In genomic region chr9:110123364-110124095, GRCh38 we compare ENCODE assay signal across 15 cellular contexts.
DNase-seq lines count a peak whose midpoint lies in the region; ATAC-seq and TF ChIP-seq lines count a peak whose summit lies in the region.
"Had no signal": no experiment of that assay in that cellular context is flagged by ENCODE, and none has a peak within 500 bp of the region (broad histone marks: within the 10 kb centered on the region; RNA-seq: fewer than 3 reads in every experiment).

No MANE protein-coding gene starts in this region.

- in situ Hi-C loops in brain microvascular endothelial cell (cut with HindIII; ENCODE audit: low pct_ligation_motif_present, low sequenced_read_pairs) = no loop called here

- ATAC-seq in Right ventricle myocardium inferior (no peak), HG03139 (IDR thresholded peaks at IDR 0.05; ENCODE audit: unreplicated experiment) (no peak)
- ATAC-seq: activated T-helper 17 cell treated with anti-CD3 and anti-CD28 coated beads, Interleukin-2, amount 50 U/mL, for 72 hours; PC-3 had no signal

- intact Hi-C loops in left ventricle myocardium inferior (cut with micrococcal nuclease) = no loop called here
- intact Hi-C loops in Right ventricle myocardium inferior (cut with DNase I) = no loop called here
- intact Hi-C loops in uterus (cut with DNase I; ENCODE audit: low total_unique reads) = no loop called here

- H3K9me3 ChIP-seq in left ventricle myocardium inferior (replicated peaks) (no peaks in the 10 kb centered on the region), mesodermal cell (ENCODE audit: control insufficient read depth, low read length) (no peaks in the 10 kb centered on the region), uterus (no peaks in the 10 kb centered on the region)

- H3K27ac ChIP-seq in left ventricle myocardium inferior (replicated peaks) (peak overlapping the region; percentile 88), brain microvascular endothelial cell (peak overlapping the region; percentile 87), mesodermal cell (ENCODE audit: low read depth, low read length, severe bottlenecking) (peak overlapping the region; percentile 98), uterus (peak overlapping the region; percentile 89 to 95)
- H3K27ac ChIP-seq: C4-2B, WERI-Rb-1 had no signal

- no peaks in the 10 kb centered on the region for H3K36me3 ChIP-seq in left ventricle myocardium inferior
- H3K36me3 ChIP-seq in brain microvascular endothelial cell (replicated peaks) = peaks cover under 1% of the 10 kb centered on the region
- H3K36me3 ChIP-seq in mesodermal cell (ENCODE audit: control insufficient read depth, insufficient read depth, low read length) = peaks cover 6% of the 10 kb centered on the region
- no peaks in the 10 kb centered on the region for H3K36me3 ChIP-seq in uterus
- H3K36me3 ChIP-seq: WERI-Rb-1 had no signal

- no peak for TF ChIP-seq POLR2A in uterus (IDR thresholded peaks at IDR 0.05)

- H3K27me3 ChIP-seq in left ventricle myocardium inferior (ENCODE audit: low read depth) (no peaks in the 10 kb centered on the region), brain microvascular endothelial cell (replicated peaks) (no peaks in the 10 kb centered on the region), uterus (no peaks in the 10 kb centered on the region)

- no peak overlapping the region for H3K4me3 ChIP-seq in left ventricle myocardium inferior
- H3K4me3 ChIP-seq in brain microvascular endothelial cell (ENCODE audit: low read depth, low read length) = no peak overlapping the region
- no peak overlapping the region for H3K4me3 ChIP-seq in mesodermal cell (ENCODE audit: extremely low read depth, insufficient read depth, low read length, poor library complexity, severe bottlenecking)
- H3K4me3 ChIP-seq in uterus = no peak overlapping the region

- no peak for TF ChIP-seq CTCF in left ventricle myocardium inferior (IDR thresholded peaks at IDR 0.05; ENCODE audit: borderline replicate concordance)
- no peak for TF ChIP-seq CTCF in brain microvascular endothelial cell (IDR thresholded peaks at IDR 0.05; ENCODE audit: low read depth, low read length, missing control alignments)
- no peak for TF ChIP-seq CTCF in uterus (IDR thresholded peaks at IDR 0.05)

- 92 to 100% methylated on average over 1 to 2 of the region's 5 CpGs for WGBS in mesodermal cell (ENCODE audit: insufficient coverage in 2 of 2), 2 experiments

- DNase-seq in left ventricle myocardium inferior = no peak
- DNase-seq in Right ventricle myocardium inferior (ENCODE audit: missing footprints) = no peak
- peak; percentile 45 for DNase-seq in brain microvascular endothelial cell
- DNase-seq in uterus = no peak
- no peak for DNase-seq in NCI-H2029 (lab: John Stamatoyannopoulos, UW)
- no peak for DNase-seq in COR-L47 (lab: John Stamatoyannopoulos, UW)
- DNase-seq: NCI-H1436 treated with DMSO at 0.1 percent for 48 hours; PC-3; stimulated activated CD4-positive, alpha-beta T cell treated with anti-CD3 and anti-CD28 coated beads, Interleukin-15, amount 100 ng/mL, for 24 hours; stimulated activated naive CD4-positive, alpha-beta T cell treated with Interleukin-2 at 50 U/mL for 16 hours; WERI-Rb-1 had no signal

- H3K4me1 ChIP-seq in left ventricle myocardium inferior (peaks cover 87% of the 10 kb centered on the region), mesodermal cell (ENCODE audit: control insufficient read depth, insufficient read depth, low read length, poor library complexity, severe bottlenecking) (peaks cover 55% of the 10 kb centered on the region), uterus (peaks cover 1 to 12% of the 10 kb centered on the region in 2 donors)
